1 cellular context compared by ENCODE assay signal in the genomic region with DNA sequence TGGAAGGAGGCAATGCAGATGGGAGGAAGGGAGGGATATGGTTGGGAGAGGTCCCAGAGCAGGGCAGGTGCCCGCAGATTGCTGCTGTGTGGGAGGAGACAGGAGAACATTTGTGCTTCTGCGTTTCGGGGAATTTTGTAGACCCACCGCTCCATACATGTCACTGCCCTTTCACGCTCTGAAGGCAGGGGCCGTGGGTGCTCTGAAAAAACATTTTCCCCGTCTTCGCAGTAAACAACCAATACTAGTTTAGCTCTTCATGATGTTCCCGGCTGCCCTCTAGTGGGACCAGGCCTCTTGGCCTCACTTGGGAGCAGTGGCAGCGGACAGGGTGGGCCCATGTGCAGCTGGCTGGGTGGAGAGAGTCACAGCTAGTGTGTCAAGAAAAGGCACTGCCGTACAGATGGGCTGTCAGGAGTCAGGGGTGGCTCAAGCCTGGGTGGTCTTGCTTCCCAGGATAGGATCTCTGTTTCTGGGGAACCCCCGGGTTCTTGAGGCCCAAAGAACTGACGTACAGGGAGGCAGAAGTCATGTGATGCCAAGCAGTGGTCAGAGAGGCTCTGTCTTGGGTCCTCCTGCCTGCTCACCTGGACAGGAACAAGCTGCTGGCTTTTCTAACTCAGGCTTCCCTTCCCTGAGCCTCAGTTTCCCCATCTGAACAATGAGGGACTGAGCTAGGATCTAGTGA.
TF ChIP-seq lines count a peak whose summit lies in the region.

No MANE protein-coding gene starts in this region.

TF ChIP-seq in HCT116, 20 proteins besides CTCF, POLR2A, EP300 and RAD21 (continued from another document):
- TF ChIP-seq, protein P1, sequence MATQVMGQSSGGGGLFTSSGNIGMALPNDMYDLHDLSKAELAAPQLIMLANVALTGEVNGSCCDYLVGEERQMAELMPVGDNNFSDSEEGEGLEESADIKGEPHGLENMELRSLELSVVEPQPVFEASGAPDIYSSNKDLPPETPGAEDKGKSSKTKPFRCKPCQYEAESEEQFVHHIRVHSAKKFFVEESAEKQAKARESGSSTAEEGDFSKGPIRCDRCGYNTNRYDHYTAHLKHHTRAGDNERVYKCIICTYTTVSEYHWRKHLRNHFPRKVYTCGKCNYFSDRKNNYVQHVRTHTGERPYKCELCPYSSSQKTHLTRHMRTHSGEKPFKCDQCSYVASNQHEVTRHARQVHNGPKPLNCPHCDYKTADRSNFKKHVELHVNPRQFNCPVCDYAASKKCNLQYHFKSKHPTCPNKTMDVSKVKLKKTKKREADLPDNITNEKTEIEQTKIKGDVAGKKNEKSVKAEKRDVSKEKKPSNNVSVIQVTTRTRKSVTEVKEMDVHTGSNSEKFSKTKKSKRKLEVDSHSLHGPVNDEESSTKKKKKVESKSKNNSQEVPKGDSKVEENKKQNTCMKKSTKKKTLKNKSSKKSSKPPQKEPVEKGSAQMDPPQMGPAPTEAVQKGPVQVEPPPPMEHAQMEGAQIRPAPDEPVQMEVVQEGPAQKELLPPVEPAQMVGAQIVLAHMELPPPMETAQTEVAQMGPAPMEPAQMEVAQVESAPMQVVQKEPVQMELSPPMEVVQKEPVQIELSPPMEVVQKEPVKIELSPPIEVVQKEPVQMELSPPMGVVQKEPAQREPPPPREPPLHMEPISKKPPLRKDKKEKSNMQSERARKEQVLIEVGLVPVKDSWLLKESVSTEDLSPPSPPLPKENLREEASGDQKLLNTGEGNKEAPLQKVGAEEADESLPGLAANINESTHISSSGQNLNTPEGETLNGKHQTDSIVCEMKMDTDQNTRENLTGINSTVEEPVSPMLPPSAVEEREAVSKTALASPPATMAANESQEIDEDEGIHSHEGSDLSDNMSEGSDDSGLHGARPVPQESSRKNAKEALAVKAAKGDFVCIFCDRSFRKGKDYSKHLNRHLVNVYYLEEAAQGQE (IDR thresholded peaks at IDR 0.05; ENCODE audit: low read depth): no peak
- TF ChIP-seq EZH2 (IDR thresholded peaks at IDR 0.05): no peak
- TF ChIP-seq YY1 (IDR thresholded peaks at IDR 0.05; ENCODE audit: extremely low read depth, insufficient replicate concordance, low read depth, low read length): no peak
- TF ChIP-seq POLR2AphosphoS5 (IDR thresholded peaks at IDR 0.05; ENCODE audit: low read depth, low read length): no peak
- no peak for TF ChIP-seq SRF (IDR thresholded peaks at IDR 0.05; ENCODE audit: low read depth)
- no peak for TF ChIP-seq SP1 (IDR thresholded peaks at IDR 0.05; ENCODE audit: low read depth)
- TF ChIP-seq SIN3A (IDR thresholded peaks at IDR 0.05; ENCODE audit: low read depth): no peak
- TF ChIP-seq TCF7L2 (IDR thresholded peaks at IDR 0.05; ENCODE audit: borderline replicate concordance, extremely low read depth, insufficient read depth, insufficient read length): no peak
- TF ChIP-seq ZFX (IDR thresholded peaks at IDR 0.05): no peak
- TF ChIP-seq, protein P2, sequence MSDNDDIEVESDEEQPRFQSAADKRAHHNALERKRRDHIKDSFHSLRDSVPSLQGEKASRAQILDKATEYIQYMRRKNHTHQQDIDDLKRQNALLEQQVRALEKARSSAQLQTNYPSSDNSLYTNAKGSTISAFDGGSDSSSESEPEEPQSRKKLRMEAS (IDR thresholded peaks at IDR 0.05): no peak
- TF ChIP-seq, protein P3, sequence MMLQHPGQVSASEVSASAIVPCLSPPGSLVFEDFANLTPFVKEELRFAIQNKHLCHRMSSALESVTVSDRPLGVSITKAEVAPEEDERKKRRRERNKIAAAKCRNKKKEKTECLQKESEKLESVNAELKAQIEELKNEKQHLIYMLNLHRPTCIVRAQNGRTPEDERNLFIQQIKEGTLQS (IDR thresholded peaks at IDR 0.05): no peak
- TF ChIP-seq FOSL1 (IDR thresholded peaks at IDR 0.05; ENCODE audit: low read depth): no peak
